ENCODE assay signal across 3 cellular contexts in the genomic region with DNA sequence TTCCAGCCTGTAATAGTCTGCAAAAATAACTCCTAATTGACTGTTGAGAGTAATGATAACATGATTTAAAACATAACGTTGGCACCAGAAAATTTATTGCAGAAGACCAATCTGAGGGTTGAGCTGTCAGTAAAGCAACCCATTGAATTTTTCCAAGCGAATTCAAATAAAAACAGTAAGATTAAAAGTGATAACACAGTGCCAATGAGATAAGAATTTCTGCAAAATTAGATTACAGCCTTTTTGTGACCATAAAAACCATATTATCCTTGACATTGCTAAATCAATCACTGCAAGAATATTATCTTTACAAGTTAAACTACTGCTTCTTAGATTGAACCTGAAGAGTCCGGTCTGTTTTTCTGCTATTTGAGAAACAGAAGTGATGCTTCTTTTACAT.
"Had no signal": no experiment of that assay in that cellular context is flagged by ENCODE, and none has a peak within 500 bp of the region (broad histone marks: within the 10 kb centered on the region; RNA-seq: fewer than 3 reads in every experiment).

No MANE protein-coding gene starts in this region.

- H3K4me3 ChIP-seq: GM12878 had no signal

- DNase-seq: GDM1, GF-D8 had no signal

- ATAC-seq: GM12878 had no signal
